Comparison of ENCODE assay signal across 9 cellular contexts in the genomic region with DNA sequence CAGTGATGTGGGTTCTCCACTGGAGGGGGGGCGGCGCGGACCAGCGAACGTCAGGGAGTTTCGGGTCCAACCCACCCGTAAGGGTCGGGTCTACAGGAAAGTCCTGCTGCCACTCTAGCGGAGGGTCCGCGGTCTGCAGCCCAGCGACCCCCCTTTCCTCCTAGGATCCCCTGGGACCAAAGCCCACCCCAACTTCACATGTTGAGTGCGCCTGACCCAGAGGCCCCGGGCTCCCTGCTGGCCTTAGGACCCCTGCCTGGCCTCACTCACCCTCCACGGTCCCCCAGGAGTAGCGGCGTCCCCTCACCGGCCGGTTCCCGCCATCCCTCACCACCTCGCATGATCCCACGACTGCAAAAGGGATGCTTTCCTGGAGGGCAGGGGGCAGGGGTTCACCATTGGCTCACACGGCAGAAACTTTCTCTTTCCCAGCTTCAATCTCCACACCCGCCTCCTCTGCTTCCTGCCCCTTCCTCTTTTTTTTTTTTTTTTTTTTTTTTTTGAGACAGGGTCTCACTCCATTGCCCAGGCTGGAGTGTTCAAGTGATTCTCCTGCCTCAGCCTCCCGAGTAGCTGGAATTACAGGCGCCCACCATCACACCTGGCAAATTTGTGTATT. TPM values are rescaled to one million over a fixed set of nuclear protein-coding genes. Genes with fewer than 3 reads are reported as not detected.
DNase-seq lines count a peak whose midpoint lies in the region; ATAC-seq and TF ChIP-seq lines count a peak whose summit lies in the region.
"Had no signal": no experiment of that assay in that cellular context is flagged by ENCODE, and none has a peak within 500 bp of the region (broad histone marks: within the 10 kb centered on the region; RNA-seq: fewer than 3 reads in every experiment).

No MANE protein-coding gene starts in this region.

- H3K36me3 ChIP-seq in body of pancreas (replicated peaks in 1 of 2; ENCODE audit: insufficient read depth in 1 of 2, low read depth in 2 of 2) (no peaks in the 10 kb centered on the region), urinary bladder (ENCODE audit: insufficient read depth) (no peaks in the 10 kb centered on the region)

- no peak for TF ChIP-seq CTCF in body of pancreas (IDR thresholded peaks at IDR 0.05)

- no peaks in the 10 kb centered on the region for H3K27me3 ChIP-seq in body of pancreas

- peak overlapping the region; percentile 83 for H3K4me3 Mint-ChIP-seq in activated naive CD4-positive, alpha-beta T cell treated with anti-CD3 and anti-CD28 coated beads, Interleukin-2, amount 10 ng/mL, durations not matched to agents 7 days and 5 days
- H3K4me3 Mint-ChIP-seq in memory B cell: peak overlapping the region; percentile 97

- H3K27me3 Mint-ChIP-seq in activated naive CD4-positive, alpha-beta T cell treated with anti-CD3 and anti-CD28 coated beads, Interleukin-2, amount 10 ng/mL, durations not matched to agents 7 days and 5 days: no peaks in the 10 kb centered on the region
- H3K27me3 Mint-ChIP-seq in memory B cell: no peaks in the 10 kb centered on the region

- intact Hi-C loops in body of pancreas (cut with DNase I): no loop called here

- H3K9me3 Mint-ChIP-seq in activated naive CD4-positive, alpha-beta T cell treated with anti-CD3 and anti-CD28 coated beads, Interleukin-2, amount 10 ng/mL, durations not matched to agents 7 days and 5 days: no peaks in the 10 kb centered on the region
- no peaks in the 10 kb centered on the region for H3K9me3 Mint-ChIP-seq in memory B cell

- H3K4me1 Mint-ChIP-seq in activated naive CD4-positive, alpha-beta T cell treated with anti-CD3 and anti-CD28 coated beads, Interleukin-2, amount 10 ng/mL, durations not matched to agents 7 days and 5 days: peaks cover 72% of the 10 kb centered on the region
- H3K4me1 Mint-ChIP-seq in memory B cell: peaks cover 31% of the 10 kb centered on the region

- 26 to 74% methylated on average over 12 to 25 of the region's 26 CpGs for WGBS in body of pancreas, 2 donors
- WGBS in urinary bladder: 27% methylated on average over 26 of the region's 26 CpGs

- no peak for DNase-seq in activated naive CD4-positive, alpha-beta T cell treated with anti-CD3 and anti-CD28 coated beads, Interleukin-2, amount 10 ng/mL, durations not matched to agents 7 days and 5 days
- DNase-seq in activated naive CD4-positive, alpha-beta T cell (lab: John Stamatoyannopoulos, UW): no peak
- no peak for DNase-seq in body of pancreas
- DNase-seq in memory B cell (ENCODE audit: low spot score in 2 of 2): peak in 1 of 2 donors; percentile 60
- no peak for DNase-seq in stimulated activated naive CD4-positive, alpha-beta T cell treated with Interleukin-2 at 50 U/mL for 16 hours (lab: John Stamatoyannopoulos, UW)

- H3K9me3 ChIP-seq in body of pancreas: no peaks in the 10 kb centered on the region

- peak overlapping the region in 1 of 2 donors; percentile 18 for H3K4me3 ChIP-seq in body of pancreas
- peak overlapping the region; percentile 51 for H3K4me3 ChIP-seq in urinary bladder (ENCODE audit: low read depth, low read length)

- no peak for TF ChIP-seq POLR2A in body of pancreas (IDR thresholded peaks at IDR 0.05)

- CTCF ChIA-PET in activated naive CD4-positive, alpha-beta T cell treated with anti-CD3 and anti-CD28 coated beads, Interleukin-2, amount 10 ng/mL, durations not matched to agents 7 days and 5 days (lab: Charles Lee): interaction anchor here (1.2 to 1.5 kb wide), 2 partner anchors 17 to 30 kb away, joined by 3 to 5 read pairs; no protein-coding TSS in a partner anchor

- peak overlapping the region; percentile 97 for H3K27ac Mint-ChIP-seq in activated naive CD4-positive, alpha-beta T cell treated with anti-CD3 and anti-CD28 coated beads, Interleukin-2, amount 10 ng/mL, durations not matched to agents 7 days and 5 days
- H3K27ac Mint-ChIP-seq in memory B cell: peak overlapping the region; percentile 98

- ATAC-seq in body of pancreas (no peak), memory B cell (ENCODE audit: low read depth) (no peak), HG03097 (IDR thresholded peaks at IDR 0.05; ENCODE audit: low FRiP score, unreplicated experiment) (no peak), HG03521 (IDR thresholded peaks at IDR 0.05; ENCODE audit: unreplicated experiment) (no peak)

- H3K36me3 Mint-ChIP-seq in activated naive CD4-positive, alpha-beta T cell treated with anti-CD3 and anti-CD28 coated beads, Interleukin-2, amount 10 ng/mL, durations not matched to agents 7 days and 5 days: peaks cover 43% of the 10 kb centered on the region
- H3K36me3 Mint-ChIP-seq in memory B cell: peaks cover 5% of the 10 kb centered on the region

- peak overlapping the region; percentile 90 to 100 (median 96) for H3K27ac ChIP-seq in body of pancreas
- peak overlapping the region; percentile 53 for H3K27ac ChIP-seq in urinary bladder (ENCODE audit: low read depth)

- H3K4me1 ChIP-seq in body of pancreas (peaks cover 15% of the 10 kb centered on the region), urinary bladder (ENCODE audit: insufficient read depth) (peaks cover 2% of the 10 kb centered on the region)

RNA-seq across cellular contexts. Expression of gene SEPTIN1, which starts 3.1 kb away (rescaled TPM):
- under 1 TPM; 0.26 to 0.33 TPM for total RNA-seq in body of pancreas
- 0.37 TPM for total RNA-seq in urinary bladder
- polyA plus RNA-seq in urinary bladder: 3.5 TPM

RNA-seq across cellular contexts. Expression of gene MYL11, which starts 4.7 kb away (rescaled TPM):
- total RNA-seq in body of pancreas (not detected), urinary bladder (165 TPM)
- 1.4 TPM for polyA plus RNA-seq in urinary bladder
- total RNA-seq: lung microvascular endothelial cell had no signal

RNA-seq across cellular contexts. Expression of gene TBC1D10B, which starts 9.0 kb away (rescaled TPM):
- total RNA-seq in body of pancreas (10 to 100 TPM; 17.9 to 22.1 TPM), urinary bladder (18.9 TPM)
- 29.5 TPM for polyA plus RNA-seq in urinary bladder

RNA-seq across cellular contexts. Expression of gene ZNF48, which starts 15.9 kb away (rescaled TPM):
- 10 to 100 TPM in 1 of 2 donors, 1 to 10 TPM in 1; 9.3 to 12.2 TPM for total RNA-seq in body of pancreas
- 6.7 TPM for total RNA-seq in urinary bladder
- 10.2 TPM for polyA plus RNA-seq in urinary bladder

RNA-seq across cellular contexts. Expression of gene CD2BP2, which starts 24.2 kb away (rescaled TPM):
- total RNA-seq in body of pancreas: 10 to 100 TPM; 19.8 to 20.2 TPM
- 20.0 TPM for total RNA-seq in urinary bladder
- 50.2 TPM for polyA plus RNA-seq in urinary bladder

Comparison
In these comparisons a context has a peak if more than half of its experiments do, and no peak if none do; other contexts are left out.
1. RNA of gene MYL11, which starts 4.7 kb away (total RNA-seq): 165 TPM in urinary bladder (single experiment); not detected in body of pancreas; every median in the first group is over 100 times any median in the second.